Comparison of ENCODE assay signal across 8 cellular contexts in the genomic region with DNA sequence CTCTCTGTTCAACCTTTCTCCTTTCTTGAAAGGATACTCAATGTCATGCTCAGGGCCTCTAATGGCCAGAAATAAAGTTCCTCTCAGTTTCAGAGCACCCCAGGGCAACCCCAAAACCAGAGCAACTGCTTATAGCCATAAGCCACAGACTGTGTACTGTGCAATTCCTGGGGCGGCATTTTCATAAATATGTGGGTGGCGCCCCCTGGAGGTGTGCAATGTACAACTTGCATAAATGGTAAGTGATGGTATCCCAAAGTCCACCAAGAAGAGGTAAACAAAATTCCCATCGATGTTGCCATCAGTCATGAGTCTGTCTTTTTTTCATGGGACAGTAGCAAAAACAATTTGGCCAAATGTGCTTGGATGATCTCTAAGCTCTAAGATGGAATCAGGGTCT.
DNase-seq lines count a peak whose midpoint lies in the region; TF ChIP-seq lines count a peak whose summit lies in the region.
"Not testable (repeated sequence)": the region's sequence is repeated elsewhere in the genome, so short reads cannot be mapped to it uniquely, and the experiment has no call there.

No MANE protein-coding gene starts in this region.

- not testable (repeated sequence) for H3K79me2 ChIP-seq in OCI-LY7 (ENCODE audit: insufficient read depth, low read depth, low read length); parathyroid adenoma

- not testable (repeated sequence) for H3K4me1 ChIP-seq in OCI-LY7 (ENCODE audit: insufficient read depth, low read length, poor library complexity, severe bottlenecking); parathyroid adenoma; transverse colon

- not testable (repeated sequence) for H3K36me3 ChIP-seq in OCI-LY7 (ENCODE audit: insufficient read depth, low read length); parathyroid adenoma (ENCODE audit: control insufficient read depth, insufficient read depth, low read length); transverse colon

- H3K27me3 ChIP-seq in parathyroid adenoma (ENCODE audit: control insufficient read depth, insufficient read depth, low read length); transverse colon: not testable (repeated sequence)

- not testable (repeated sequence) for H3K4me3 ChIP-seq in HFF-Myc (replicated peaks; ENCODE audit: low read depth, low read length); OCI-LY7 (ENCODE audit: low read depth, low read length, poor library complexity, severe bottlenecking); cardiac fibroblast (replicated peaks in 1 of 2; ENCODE audit: low read depth in 2 of 2, low read length in 2 of 2); fibroblast of villous mesenchyme (ENCODE audit: low read depth, low read length); parathyroid adenoma (ENCODE audit: low read depth, low read length); transverse colon

- WGBS in transverse colon (ENCODE audit: low coverage in 1 of 2), 2 donors = 79 to 100% methylated on average over 1 to 3 of the region's 3 CpGs

- H3K27ac ChIP-seq in OCI-LY7 (ENCODE audit: low read depth, low read length, poor library complexity, severe bottlenecking); parathyroid adenoma; transverse colon: not testable (repeated sequence)

- CTCF ChIA-PET in Calu3 (lab: Charles Lee); OCI-LY7 (lab: Charles Lee; ENCODE audit: unreplicated experiment); activated CD4-positive, alpha-beta memory T cell treated with anti-CD3 and anti-CD28 coated beads for 36 hours (lab: Charles Lee): not testable (repeated sequence)

- H3K36me3 Mint-ChIP-seq in Calu3 (ENCODE audit: insufficient read depth, unreplicated experiment); activated CD4-positive, alpha-beta memory T cell treated with anti-CD3 and anti-CD28 coated beads for 36 hours: not testable (repeated sequence)

- H3K27ac Mint-ChIP-seq in Calu3 (ENCODE audit: unreplicated experiment); activated CD4-positive, alpha-beta memory T cell treated with anti-CD3 and anti-CD28 coated beads for 36 hours: not testable (repeated sequence)

- H4K20me1 ChIP-seq in OCI-LY7 (ENCODE audit: insufficient read depth, low read length) = not testable (repeated sequence)

- not testable (repeated sequence) for TF ChIP-seq EP300 in transverse colon (IDR thresholded peaks at IDR 0.05; ENCODE audit: low read depth)

- H3K9me3 Mint-ChIP-seq in Calu3 (ENCODE audit: low read depth, unreplicated experiment); activated CD4-positive, alpha-beta memory T cell treated with anti-CD3 and anti-CD28 coated beads for 36 hours: not testable (repeated sequence)

- not testable (repeated sequence) for H3K27me3 Mint-ChIP-seq in Calu3 (ENCODE audit: unreplicated experiment); activated CD4-positive, alpha-beta memory T cell treated with anti-CD3 and anti-CD28 coated beads for 36 hours

- not testable (repeated sequence) for H2AFZ ChIP-seq in OCI-LY7 (ENCODE audit: low read length); parathyroid adenoma

- not testable (repeated sequence) for H3K4me2 ChIP-seq in OCI-LY7 (ENCODE audit: low read length); parathyroid adenoma (ENCODE audit: low read length)

- TF ChIP-seq POLR2A in transverse colon (IDR thresholded peaks at IDR 0.05) = not testable (repeated sequence)

- not testable (repeated sequence) for H3K9me3 ChIP-seq in OCI-LY7 (ENCODE audit: low read length); parathyroid adenoma (ENCODE audit: control insufficient read depth, low read length); transverse colon

- not testable (repeated sequence) for H3K4me3 Mint-ChIP-seq in Calu3 (ENCODE audit: low read depth, unreplicated experiment); activated CD4-positive, alpha-beta memory T cell treated with anti-CD3 and anti-CD28 coated beads for 36 hours

- peak; percentile 13 for TF ChIP-seq CTCF in Calu3 (IDR thresholded peaks at IDR 0.05; ENCODE audit: unreplicated experiment)
- peak; percentile 14 for TF ChIP-seq CTCF in HFF-Myc (IDR thresholded peaks at IDR 0.05; ENCODE audit: low read depth, low read length, missing control alignments)
- TF ChIP-seq CTCF in OCI-LY7 (conservative IDR thresholded peaks at IDR 0.05; ENCODE audit: low read length) = peak; percentile 51
- TF ChIP-seq CTCF in cardiac fibroblast (IDR thresholded peaks at IDR 0.05; ENCODE audit: low read depth, low read length) = peak; percentile 5
- peak; percentile 5 for TF ChIP-seq CTCF in fibroblast of villous mesenchyme (IDR thresholded peaks at IDR 0.05; ENCODE audit: insufficient read depth, low read depth, low read length)
- TF ChIP-seq CTCF in parathyroid adenoma (IDR thresholded peaks at IDR 0.05) = peak; percentile 12
- peak in 1 of 5 experiments; percentile 8 for TF ChIP-seq CTCF in transverse colon (IDR thresholded peaks at IDR 0.05)

- intact Hi-C loops in Calu3 (cut with micrococcal nuclease; ENCODE audit: unreplicated experiment); OCI-LY7 (cut with micrococcal nuclease; ENCODE audit: unreplicated experiment); transverse colon (cut with DNase I; ENCODE audit: low total_unique reads): not testable (repeated sequence)
- intact Hi-C loops in activated CD4-positive, alpha-beta memory T cell treated with anti-CD3 and anti-CD28 coated beads for 36 hours (cut with micrococcal nuclease) = loop anchor here (5.0 kb wide), 1 partner anchor 93 kb away; no protein-coding TSS in a partner anchor

- not testable (repeated sequence) for H3K4me1 Mint-ChIP-seq in Calu3 (ENCODE audit: low read depth, unreplicated experiment); activated CD4-positive, alpha-beta memory T cell treated with anti-CD3 and anti-CD28 coated beads for 36 hours (ENCODE audit: low read depth)

- DNase-seq in Calu3; HFF-Myc (ENCODE audit: extremely low read depth, low read depth); OCI-LY7 (ENCODE audit: low spot score); cardiac fibroblast (ENCODE audit: low read depth in 2 of 2); fibroblast of villous mesenchyme (ENCODE audit: low read depth): not testable (repeated sequence)
- DNase-seq in activated CD4-positive, alpha-beta memory T cell treated with anti-CD3 and anti-CD28 coated beads for 36 hours = peak; percentile 18
- DNase-seq in transverse colon = peak; percentile 13

- H3K9ac ChIP-seq in parathyroid adenoma = not testable (repeated sequence)

- not testable (repeated sequence) for H3K9me2 ChIP-seq in OCI-LY7 (ENCODE audit: insufficient read depth, low read length)

- not testable (repeated sequence) for BruUV-seq in Calu3 (replicated peaks; lab: Mats Ljungman, UMichigan); OCI-LY7 (replicated peaks; lab: Mats Ljungman, UMichigan)

- POLR2A ChIA-PET in OCI-LY7 (lab: Charles Lee); activated CD4-positive, alpha-beta memory T cell treated with anti-CD3 and anti-CD28 coated beads for 36 hours (lab: Charles Lee): not testable (repeated sequence)

- in situ Hi-C loops in transverse colon (cut with MboI; ENCODE audit: low pct_ligation_motif_present in 1 of 4, low pct_unique_long_range_greater_than_20kb in 1 of 4, low sequenced_read_pairs in 3 of 4) = not testable (repeated sequence)
